8 cellular contexts compared by ENCODE assay signal in genomic region chr10:11180228-11180627, GRCh38.
DNase-seq lines count a peak whose midpoint lies in the region; ATAC-seq and TF ChIP-seq lines count a peak whose summit lies in the region.

No MANE protein-coding gene starts in this region.

- no peak overlapping the region for H3K56ac ChIP-seq in H9 (ENCODE audit: insufficient read length, low read depth, low read length)

- no peak overlapping the region for H2BK12ac ChIP-seq in H9 (ENCODE audit: insufficient read length, low read depth, low read length)

- no peak overlapping the region for H3K9ac ChIP-seq in H9 (ENCODE audit: extremely low read depth, insufficient read length, low read length)

- no peak overlapping the region for H2AK5ac ChIP-seq in H9 (ENCODE audit: insufficient read length, low read length)

- H4K8ac ChIP-seq in H9 (replicated peaks; ENCODE audit: insufficient read length, low read depth, low read length), result no peak overlapping the region

- no peak overlapping the region for H3K4me2 ChIP-seq in H9 (ENCODE audit: insufficient read depth, insufficient read length, low read length)

- peak overlapping the region in 2 of 3 experiments; percentile 2 to 60; a peak in 2 of 7 replicates for H3K27ac Mint-ChIP-seq in H9
- peak overlapping the region; percentile 92 for H3K27ac Mint-ChIP-seq in T-helper 2 cell treated with Interferon-gamma antibody and Interleukin-4, amounts not matched to agents 5 μg/mL and 100 μg/mL, for 36 hours
- peak overlapping the region; percentile 85 for H3K27ac Mint-ChIP-seq in dendritic cell treated with granulocyte-macrophage colony-stimulating factor and Interleukin-4, amounts not matched to agents 40 ng/mL and 50 ng/mL, for 4 days

- no peak overlapping the region for H4K5ac ChIP-seq in H9 (ENCODE audit: insufficient read length, low read depth, low read length)

- TF ChIP-seq CTCF in H9 (conservative IDR thresholded peaks at IDR 0.05), result no peak

- no peaks in the 10 kb centered on the region for H3K4me1 ChIP-seq in H9 (ENCODE audit: insufficient read depth, low read length)

- H3K14ac ChIP-seq in H9 (ENCODE audit: insufficient read depth, low read length), result no peak overlapping the region

- no peaks in the 10 kb centered on the region; the same call in 1 of the 2 replicates for H3K27me3 Mint-ChIP-seq in H9 (ENCODE audit: low read depth)
- H3K27me3 Mint-ChIP-seq in T-helper 2 cell treated with Interferon-gamma antibody and Interleukin-4, amounts not matched to agents 5 μg/mL and 100 μg/mL, for 36 hours (ENCODE audit: low read depth), result no peaks in the 10 kb centered on the region
- no peaks in the 10 kb centered on the region for H3K27me3 Mint-ChIP-seq in dendritic cell treated with granulocyte-macrophage colony-stimulating factor and Interleukin-4, amounts not matched to agents 40 ng/mL and 50 ng/mL, for 4 days

- H2BK15ac ChIP-seq in H9 (ENCODE audit: low read depth, low read length), result no peak overlapping the region

- no peak overlapping the region for H2BK120ac ChIP-seq in H9 (ENCODE audit: low read depth, low read length, poor library complexity, severe bottlenecking)

- DNase-seq in H9, result no peak
- peak; percentile 74 for DNase-seq in T-helper 2 cell treated with Interferon-gamma antibody and Interleukin-4, amounts not matched to agents 5 μg/mL and 100 μg/mL, for 36 hours (ENCODE audit: low spot score)
- peak; percentile 63 to 64 for DNase-seq in stimulated activated CD8-positive, alpha-beta memory T cell treated with anti-CD3 and anti-CD28 coated beads, Interleukin-15, amount 100 ng/mL, for 48 hours (ENCODE audit: low read depth in 2 of 2)
- no peak for DNase-seq in LoVo (ENCODE audit: low spot score)
- DNase-seq in NCI-H2196 (lab: John Stamatoyannopoulos, UW; ENCODE audit: unreplicated experiment), result no peak

- H2BK20ac ChIP-seq in H9 (ENCODE audit: low read depth, low read length, poor library complexity, severe bottlenecking), result no peak overlapping the region

- no peak overlapping the region for H3K27ac ChIP-seq in H9 (ENCODE audit: insufficient read length, low read depth, low read length)

- no CpG with 5 or more reads among the region's 14 CpGs for WGBS in H9 (ENCODE audit: extremely low coverage, insufficient read length, low lambda C conversion rate)

- intact Hi-C loops in dendritic cell treated with granulocyte-macrophage colony-stimulating factor and Interleukin-4, amounts not matched to agents 40 ng/mL and 50 ng/mL, for 4 days (cut with micrococcal nuclease), result no loop called here

- H2BK5ac ChIP-seq in H9 (ENCODE audit: insufficient read length, low read length), result no peak overlapping the region

- no peak overlapping the region for H3K23ac ChIP-seq in H9 (ENCODE audit: insufficient read length, low read depth, low read length)

- no peak overlapping the region for H3T11ph ChIP-seq in H9 (ENCODE audit: low read length)

- H4K20me1 ChIP-seq in H9 (ENCODE audit: control insufficient read depth, insufficient read depth, insufficient read length), result no peaks in the 10 kb centered on the region

- H3K18ac ChIP-seq in H9 (ENCODE audit: insufficient read length, low read depth, low read length), result no peak overlapping the region

- H3K36me3 Mint-ChIP-seq in H9 (ENCODE audit: insufficient read depth in 1 of 3, low read depth in 3 of 3), result peaks cover 2 to 24% (median 4%) of the 10 kb centered on the region in 3 experiments
- H3K36me3 Mint-ChIP-seq in T-helper 2 cell treated with Interferon-gamma antibody and Interleukin-4, amounts not matched to agents 5 μg/mL and 100 μg/mL, for 36 hours (ENCODE audit: low read depth), result peaks cover 88% of the 10 kb centered on the region
- H3K36me3 Mint-ChIP-seq in dendritic cell treated with granulocyte-macrophage colony-stimulating factor and Interleukin-4, amounts not matched to agents 40 ng/mL and 50 ng/mL, for 4 days (ENCODE audit: low read depth), result peaks cover 64% of the 10 kb centered on the region

- no peaks in the 10 kb centered on the region for H3K9me3 ChIP-seq in H9 (ENCODE audit: control insufficient read depth, low read depth, low read length)

- no peaks in the 10 kb centered on the region for H3K79me2 ChIP-seq in H9 (ENCODE audit: insufficient read depth, low read length)

- no peaks in the 10 kb centered on the region for H3K27me3 ChIP-seq in H9 (ENCODE audit: insufficient read depth, low read length)

- peaks cover 12 to 19% of the 10 kb centered on the region in 2 experiments for H3K4me1 Mint-ChIP-seq in H9
- H3K4me1 Mint-ChIP-seq in T-helper 2 cell treated with Interferon-gamma antibody and Interleukin-4, amounts not matched to agents 5 μg/mL and 100 μg/mL, for 36 hours (ENCODE audit: low read depth), result peaks cover 87% of the 10 kb centered on the region
- peaks cover 83% of the 10 kb centered on the region for H3K4me1 Mint-ChIP-seq in dendritic cell treated with granulocyte-macrophage colony-stimulating factor and Interleukin-4, amounts not matched to agents 40 ng/mL and 50 ng/mL, for 4 days (ENCODE audit: low read depth)

- H4K91ac ChIP-seq in H9 (ENCODE audit: insufficient read length, low read depth, low read length), result no peak overlapping the region

- no peaks in the 10 kb centered on the region for H3K79me1 ChIP-seq in H9 (ENCODE audit: insufficient read depth, low read depth, low read length, poor library complexity, severe bottlenecking)

- peaks cover 3% of the 10 kb centered on the region in 2 experiments; a peak in 4 of 5 replicates for H3K9me3 Mint-ChIP-seq in H9
- peaks cover 2% of the 10 kb centered on the region for H3K9me3 Mint-ChIP-seq in T-helper 2 cell treated with Interferon-gamma antibody and Interleukin-4, amounts not matched to agents 5 μg/mL and 100 μg/mL, for 36 hours
- peaks cover 3% of the 10 kb centered on the region for H3K9me3 Mint-ChIP-seq in dendritic cell treated with granulocyte-macrophage colony-stimulating factor and Interleukin-4, amounts not matched to agents 40 ng/mL and 50 ng/mL, for 4 days

- ATAC-seq in GM19324 (IDR thresholded peaks at IDR 0.05; ENCODE audit: low FRiP score, unreplicated experiment) (no peak), SK-N-SH treated with all-trans-retinoic acid at 6 μM for 48 hours (no peak)

- no peak overlapping the region for H3K4me3 Mint-ChIP-seq in H9
- H3K4me3 Mint-ChIP-seq in T-helper 2 cell treated with Interferon-gamma antibody and Interleukin-4, amounts not matched to agents 5 μg/mL and 100 μg/mL, for 36 hours, result no peak overlapping the region
- peak overlapping the region; percentile 66 for H3K4me3 Mint-ChIP-seq in dendritic cell treated with granulocyte-macrophage colony-stimulating factor and Interleukin-4, amounts not matched to agents 40 ng/mL and 50 ng/mL, for 4 days

- H3K4ac ChIP-seq in H9 (ENCODE audit: low read depth, low read length), result no peak overlapping the region

- H2AFZ ChIP-seq in H9 (ENCODE audit: low read length), result no peak overlapping the region

- H3K23me2 ChIP-seq in H9 (ENCODE audit: insufficient read length, low read depth, low read length, poor library complexity, severe bottlenecking), result no peaks in the 10 kb centered on the region

TF ChIP-seq in SK-N-SH treated with all-trans-retinoic acid at 6 μM for 48 hours, 23 proteins besides CTCF, POLR2A, EP300 and RAD21 (continues in another document):
- no peak for TF ChIP-seq ZFP30 (CRISPR knock-in tag; IDR thresholded peaks at IDR 0.05)
- no peak for TF ChIP-seq ZNF8 (CRISPR knock-in tag; IDR thresholded peaks at IDR 0.05)
- TF ChIP-seq ESRRG (CRISPR knock-in tag; IDR thresholded peaks at IDR 0.05), result no peak
- TF ChIP-seq PPARA (CRISPR knock-in tag; IDR thresholded peaks at IDR 0.05; ENCODE audit: borderline replicate concordance), result no peak
- no peak for TF ChIP-seq ISL1 (CRISPR knock-in tag; IDR thresholded peaks at IDR 0.05)
- no peak for TF ChIP-seq ARNTL (CRISPR knock-in tag; IDR thresholded peaks at IDR 0.05; ENCODE audit: borderline replicate concordance, low read depth)
- TF ChIP-seq BACH2 (CRISPR knock-in tag; IDR thresholded peaks at IDR 0.05; ENCODE audit: borderline replicate concordance), result no peak
- no peak for TF ChIP-seq GLIS3 (CRISPR knock-in tag; IDR thresholded peaks at IDR 0.05)
- no peak for TF ChIP-seq ZC3H10 (CRISPR knock-in tag; IDR thresholded peaks at IDR 0.05)
- TF ChIP-seq RARB (CRISPR knock-in tag; IDR thresholded peaks at IDR 0.05), result no peak
- TF ChIP-seq TSHZ2 (CRISPR knock-in tag; IDR thresholded peaks at IDR 0.05), result no peak

Comparison
In these comparisons a context has a peak if more than half of its experiments do, and no peak if none do; other contexts are left out.
1. DNase-seq: peak in T-helper 2 cell treated with Interferon-gamma antibody and Interleukin-4, amounts not matched to agents 5 μg/mL and 100 μg/mL, for 36 hours (single experiment) and stimulated activated CD8-positive, alpha-beta memory T cell treated with anti-CD3 and anti-CD28 coated beads, Interleukin-15, amount 100 ng/mL, for 48 hours (2 of 2); none in H9 (single experiment), LoVo (single experiment) and NCI-H2196 (single experiment).
2. H3K27ac Mint-ChIP-seq: peak in every context shown above with its lines; median percentile 92 in T-helper 2 cell treated with Interferon-gamma antibody and Interleukin-4, amounts not matched to agents 5 μg/mL and 100 μg/mL, for 36 hours; 85 in dendritic cell treated with granulocyte-macrophage colony-stimulating factor and Interleukin-4, amounts not matched to agents 40 ng/mL and 50 ng/mL, for 4 days; 31 in H9.